32 cellular contexts compared by ENCODE assay signal in the genomic region with DNA sequence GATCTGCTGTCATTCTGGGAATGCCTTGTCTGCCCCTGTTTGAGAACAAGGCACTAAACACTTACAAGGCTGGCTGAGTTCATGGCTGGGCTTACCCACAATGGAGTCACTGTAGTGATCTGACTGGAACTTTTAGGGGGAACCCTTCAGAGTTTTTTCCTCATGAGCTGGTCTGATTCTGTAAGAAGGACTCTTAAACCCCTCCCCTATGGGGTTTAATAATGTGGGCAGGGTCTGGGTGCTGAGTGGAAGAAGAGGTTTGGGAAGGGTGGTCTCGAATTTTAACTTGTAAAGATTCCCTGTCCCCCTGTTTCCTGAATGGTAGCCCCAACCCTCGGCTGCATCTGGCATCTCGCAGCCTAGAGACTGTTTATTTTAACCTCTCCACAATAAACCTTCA. TPM values are rescaled to one million over a fixed set of nuclear protein-coding genes. Genes with fewer than 3 reads are reported as not detected.
DNase-seq lines count a peak whose midpoint lies in the region; ATAC-seq, FAIRE-seq and TF ChIP-seq lines count a peak whose summit lies in the region.
"Had no signal": no experiment of that assay in that cellular context is flagged by ENCODE, and none has a peak within 500 bp of the region (broad histone marks: within the 10 kb centered on the region; RNA-seq: fewer than 3 reads in every experiment).

No MANE protein-coding gene starts in this region.

- peaks cover 87% of the 10 kb centered on the region for H3K27me3 Mint-ChIP-seq in T-helper 1 cell treated with Interleukin-12 subunit alpha and Interleukin-12 subunit beta and Interleukin-4 antibody, amounts not matched to agents 30 μg/mL and 1 μg/mL, for 36 hours (ENCODE audit: low read depth)
- peaks cover 50% of the 10 kb centered on the region for H3K27me3 Mint-ChIP-seq in CD8-positive, alpha-beta T cell (ENCODE audit: low read depth)
- H3K27me3 Mint-ChIP-seq in natural killer cell (ENCODE audit: low read depth in 2 of 2): peaks cover 41 to 47% of the 10 kb centered on the region in 2 donors

- H3K36me3 ChIP-seq in CD8-positive, alpha-beta T cell (ENCODE audit: insufficient read depth, low read length): no peaks in the 10 kb centered on the region
- H3K36me3 ChIP-seq: neural progenitor cell, right lobe of liver, thyroid gland had no signal

- peaks cover 3% of the 10 kb centered on the region for H3K4me1 ChIP-seq in CD8-positive, alpha-beta T cell (ENCODE audit: insufficient read depth, low read length)
- H3K4me1 ChIP-seq: foreskin keratinocyte, neural progenitor cell, right lobe of liver had no signal

- TF ChIP-seq CTCF in CD8-positive, alpha-beta T cell (IDR thresholded peaks at IDR 0.05): no peak
- TF ChIP-seq CTCF in coronary artery (IDR thresholded peaks at IDR 0.05) (no peak), natural killer cell (IDR thresholded peaks at IDR 0.05) (no peak)

- H3K27ac Mint-ChIP-seq in T-helper 1 cell treated with Interleukin-12 subunit alpha and Interleukin-12 subunit beta and Interleukin-4 antibody, amounts not matched to agents 30 μg/mL and 1 μg/mL, for 36 hours: no peak overlapping the region
- H3K27ac Mint-ChIP-seq in CD8-positive, alpha-beta T cell: no peak overlapping the region
- H3K27ac Mint-ChIP-seq in natural killer cell: no peak overlapping the region
- H3K27ac Mint-ChIP-seq: CD4-positive, CD25-positive, alpha-beta regulatory T cell; neural progenitor cell had no signal

- peaks cover 10% of the 10 kb centered on the region for H3K27me3 ChIP-seq in CD8-positive, alpha-beta T cell (ENCODE audit: insufficient read depth, low read length)

- peaks cover 6% of the 10 kb centered on the region for H3K4me1 Mint-ChIP-seq in T-helper 1 cell treated with Interleukin-12 subunit alpha and Interleukin-12 subunit beta and Interleukin-4 antibody, amounts not matched to agents 30 μg/mL and 1 μg/mL, for 36 hours (ENCODE audit: low read depth)
- peaks cover 12% of the 10 kb centered on the region for H3K4me1 Mint-ChIP-seq in CD8-positive, alpha-beta T cell (ENCODE audit: low read depth)
- peaks cover 11 to 17% of the 10 kb centered on the region in 2 donors for H3K4me1 Mint-ChIP-seq in natural killer cell

- intact Hi-C loops in CD8-positive, alpha-beta T cell (cut with DNase I, micrococcal nuclease): no loop called here
- intact Hi-C loops in natural killer cell (cut with micrococcal nuclease): no loop called here

- H3K27ac ChIP-seq in CD8-positive, alpha-beta T cell (ENCODE audit: low read depth, low read length): no peak overlapping the region
- no peak overlapping the region for H3K27ac ChIP-seq in coronary artery
- H3K27ac ChIP-seq: 22Rv1, foreskin keratinocyte, KMS-11, neural progenitor cell, right lobe of liver, thyroid gland had no signal

- CTCF ChIA-PET in CD8-positive, alpha-beta T cell (lab: Charles Lee): interaction anchor here (0.6 to 2.1 kb wide), 4 partner anchors 31 to 129 kb away, joined by 3 to 15 read pairs (median 3); no protein-coding TSS in a partner anchor

- no peak for DNase-seq in T-helper 1 cell
- no peak for DNase-seq in CD8-positive, alpha-beta T cell
- DNase-seq in coronary artery (ENCODE audit: low spot score): peak; percentile 11
- DNase-seq in natural killer cell: no peak
- DNase-seq in KBM-7: no peak
- DNase-seq in frontal cortex (ENCODE audit: low spot score in 2 of 2): no peak
- DNase-seq: activated CD4-positive, CD25-positive, alpha-beta regulatory T cell treated with anti-CD3 and anti-CD28 coated beads, Interleukin-2, amount 50 U/mL, for 72 hours; CD4-positive, CD25-positive, alpha-beta regulatory T cell; effector CD4-positive, alpha-beta T cell; erythroblast; foreskin keratinocyte; GF-D8; left colon; NCI-H1436 treated with DMSO at 0.1 percent for 48 hours; NCI-H510A; PC-3; posterior cingulate gyrus; right lobe of liver; SHP77; stimulated activated CD4-positive, alpha-beta T cell treated with anti-CD3 and anti-CD28 coated beads, Interleukin-12 subunit alpha, Interleukin-12 subunit beta, amount 100 ng/mL, for 4 hours; stimulated activated CD4-positive, alpha-beta T cell treated with anti-CD3 and anti-CD28 coated beads, Interleukin-4, amount 100 ng/mL, for 24 hours; stimulated activated naive CD4-positive, alpha-beta T cell treated with Interleukin-2 at 50 U/mL for 16 hours; thyroid gland had no signal

- in situ Hi-C loops in KBM-7 (cut with MboI; ENCODE audit: low pct_unique_long_range_greater_than_20kb, low sequenced_read_pairs): no loop called here

- no peaks in the 10 kb centered on the region for H3K36me3 Mint-ChIP-seq in T-helper 1 cell treated with Interleukin-12 subunit alpha and Interleukin-12 subunit beta and Interleukin-4 antibody, amounts not matched to agents 30 μg/mL and 1 μg/mL, for 36 hours (ENCODE audit: low read depth)
- H3K36me3 Mint-ChIP-seq in CD8-positive, alpha-beta T cell: no peaks in the 10 kb centered on the region
- H3K36me3 Mint-ChIP-seq in natural killer cell: no peaks in the 10 kb centered on the region
- H3K36me3 Mint-ChIP-seq: CD4-positive, CD25-positive, alpha-beta regulatory T cell had no signal

- POLR2A ChIA-PET in CD8-positive, alpha-beta T cell (lab: Charles Lee): no interaction called here

- no peaks in the 10 kb centered on the region for H3K9me3 Mint-ChIP-seq in T-helper 1 cell treated with Interleukin-12 subunit alpha and Interleukin-12 subunit beta and Interleukin-4 antibody, amounts not matched to agents 30 μg/mL and 1 μg/mL, for 36 hours
- H3K9me3 Mint-ChIP-seq in CD8-positive, alpha-beta T cell: no peaks in the 10 kb centered on the region
- no peaks in the 10 kb centered on the region for H3K9me3 Mint-ChIP-seq in natural killer cell

- no peak for FAIRE-seq in frontal cortex (lab: Jason Lieb, UNC)
- FAIRE-seq: GM18507, H1, HTR-8/SVneo, TTC549 had no signal

- no peak for ATAC-seq in CD8-positive, alpha-beta T cell
- ATAC-seq in natural killer cell (no peak), GM18517 (IDR thresholded peaks at IDR 0.05; ENCODE audit: unreplicated experiment) (no peak)
- ATAC-seq: foreskin keratinocyte, left colon had no signal

- H3K9me3 ChIP-seq in CD8-positive, alpha-beta T cell (ENCODE audit: low read length): no peaks in the 10 kb centered on the region
- H3K9me3 ChIP-seq: right lobe of liver, thyroid gland had no signal

- H3K4me3 Mint-ChIP-seq in T-helper 1 cell treated with Interleukin-12 subunit alpha and Interleukin-12 subunit beta and Interleukin-4 antibody, amounts not matched to agents 30 μg/mL and 1 μg/mL, for 36 hours: peak overlapping the region; percentile 73
- peak overlapping the region; percentile 51 for H3K4me3 Mint-ChIP-seq in CD8-positive, alpha-beta T cell
- H3K4me3 Mint-ChIP-seq in natural killer cell: peak overlapping the region; percentile 84

- no peak overlapping the region for H3K4me3 ChIP-seq in CD8-positive, alpha-beta T cell (ENCODE audit: low read depth, low read length)
- H3K4me3 ChIP-seq in coronary artery: no peak overlapping the region
- H3K4me3 ChIP-seq: neural progenitor cell, right lobe of liver, thyroid gland had no signal

RNA-seq across cellular contexts. Expression of gene OSBPL7, which starts 30.6 kb away (rescaled TPM):
- total RNA-seq in CD8-positive, alpha-beta T cell: 10 to 100 TPM; 50.8 to 56.1 TPM
- total RNA-seq in natural killer cell (100 to 1,000 TPM; 113 to 162 (median 119) TPM), frontal cortex (7.3 TPM)

RNA-seq across cellular contexts. Expression of gene MRPL10, which starts 40.3 kb away (rescaled TPM):
- total RNA-seq in CD8-positive, alpha-beta T cell: 10 to 100 TPM; 67.5 to 69.7 TPM
- total RNA-seq in natural killer cell: 100 to 1,000 TPM; 106 to 232 (median 144) TPM
- total RNA-seq in frontal cortex: 6.9 TPM

RNA-seq across cellular contexts. Expression of gene LRRC46, which starts 40.4 kb away (rescaled TPM):
- total RNA-seq in CD8-positive, alpha-beta T cell: 1 to 10 TPM in 1 of 2 experiments, under 1 TPM in 1; 0.43 to 1.5 TPM
- total RNA-seq in natural killer cell: 1 to 10 TPM; 1.7 to 3.1 (median 2.7) TPM
- total RNA-seq in frontal cortex: not detected
- total RNA-seq: H1 had no signal

RNA-seq across cellular contexts. Expression of gene SCRN2, which starts 50.0 kb away (rescaled TPM):
- total RNA-seq in CD8-positive, alpha-beta T cell: 10 to 100 TPM; 17.6 to 19.8 TPM
- total RNA-seq in natural killer cell (10 to 100 TPM; 33.7 to 38.0 (median 35.7) TPM), frontal cortex (24.1 TPM)

RNA-seq across cellular contexts. Expression of gene TBX21, which starts 58.0 kb away (rescaled TPM):
- 10 to 100 TPM; 37.0 to 39.1 TPM for total RNA-seq in CD8-positive, alpha-beta T cell
- total RNA-seq in natural killer cell (100 to 1,000 TPM; 234 to 328 (median 257) TPM), frontal cortex (0.82 TPM)
- total RNA-seq: foreskin keratinocyte, H1, PC-3 had no signal
